ENCODE assay signal across 11 cellular contexts in the genomic region with DNA sequence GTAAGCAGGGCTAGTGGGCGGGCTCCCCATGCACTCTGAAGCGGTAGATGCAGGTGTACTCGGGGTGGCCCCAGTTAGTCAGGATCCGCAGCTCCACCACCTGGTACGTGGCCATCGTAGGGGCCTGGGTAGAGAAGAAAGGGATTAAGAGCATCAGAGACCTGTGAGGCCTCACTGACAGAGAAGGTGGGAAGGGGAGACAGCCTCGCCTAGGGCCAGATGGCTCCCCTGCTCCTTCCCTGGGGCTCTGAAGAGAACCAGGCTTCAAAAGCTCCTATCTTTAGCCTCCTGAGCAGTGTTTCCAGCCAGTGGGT. TPM values are rescaled to one million over a fixed set of nuclear protein-coding genes. Genes with fewer than 3 reads are reported as not detected.
A peak's percentile ranks its signal among the peaks of the same experiment; 100 is the strongest.
DNase-seq lines count a peak whose midpoint lies in the region; ATAC-seq and TF ChIP-seq lines count a peak whose summit lies in the region.
"Had no signal": no experiment of that assay in that cellular context is flagged by ENCODE, and none has a peak within 500 bp of the region (broad histone marks: within the 10 kb centered on the region; RNA-seq: fewer than 3 reads in every experiment).

No MANE protein-coding gene starts in this region.

- H3K27ac Mint-ChIP-seq in activated CD8-positive, alpha-beta memory T cell treated with anti-CD3 and anti-CD28 coated beads, Interleukin-2, amount 10 ng/mL, durations not matched to agents 7 days and 5 days: peak overlapping the region; percentile 72
- H3K27ac Mint-ChIP-seq in activated naive CD8-positive, alpha-beta T cell treated with anti-CD3 and anti-CD28 coated beads for 36 hours: peak overlapping the region; percentile 72

- 84 to 95% (median 86%) methylated on average over 7 of the region's 7 CpGs for whole genome bisulfite sequencing in spleen, 5 donors
- WGBS in upper lobe of left lung, 2 donors: 88 to 94% methylated on average over 6 to 7 of the region's 7 CpGs

- H3K36me3 Mint-ChIP-seq in activated CD8-positive, alpha-beta memory T cell treated with anti-CD3 and anti-CD28 coated beads, Interleukin-2, amount 10 ng/mL, durations not matched to agents 7 days and 5 days: peaks cover 55% of the 10 kb centered on the region
- H3K36me3 Mint-ChIP-seq in activated naive CD8-positive, alpha-beta T cell treated with anti-CD3 and anti-CD28 coated beads for 36 hours: peaks cover 16% of the 10 kb centered on the region

- no peak overlapping the region for H3K4me3 Mint-ChIP-seq in activated CD8-positive, alpha-beta memory T cell treated with anti-CD3 and anti-CD28 coated beads, Interleukin-2, amount 10 ng/mL, durations not matched to agents 7 days and 5 days
- H3K4me3 Mint-ChIP-seq in activated naive CD8-positive, alpha-beta T cell treated with anti-CD3 and anti-CD28 coated beads for 36 hours: no peak overlapping the region

- H3K4me1 Mint-ChIP-seq in activated CD8-positive, alpha-beta memory T cell treated with anti-CD3 and anti-CD28 coated beads, Interleukin-2, amount 10 ng/mL, durations not matched to agents 7 days and 5 days: peaks cover 31% of the 10 kb centered on the region
- H3K4me1 Mint-ChIP-seq in activated naive CD8-positive, alpha-beta T cell treated with anti-CD3 and anti-CD28 coated beads for 36 hours: peaks cover 51% of the 10 kb centered on the region

- TF ChIP-seq EP300 in upper lobe of left lung (IDR thresholded peaks at IDR 0.05): no peak

- H3K4me1 ChIP-seq in spleen (peaks cover 5 to 98% (median 37%) of the 10 kb centered on the region in 6 donors), upper lobe of left lung (peaks cover 15 to 31% (median 22%) of the 10 kb centered on the region in 4 donors)

- ATAC-seq in activated CD8-positive, alpha-beta memory T cell treated with anti-CD3 and anti-CD28 coated beads, Interleukin-2, amount 10 ng/mL, durations not matched to agents 7 days and 5 days: no peak
- no peak for ATAC-seq in upper lobe of left lung (ENCODE audit: low FRiP score in 2 of 2)

- H3K9me3 ChIP-seq in spleen (no peaks in the 10 kb centered on the region), upper lobe of left lung (no peaks in the 10 kb centered on the region)
- H3K9me3 ChIP-seq: testis had no signal

- no peak for TF ChIP-seq CTCF in spleen (IDR thresholded peaks at IDR 0.05 in 8 of 11, conservative IDR thresholded peaks at IDR 0.05 in 3 of 11)
- no peak for TF ChIP-seq CTCF in upper lobe of left lung (IDR thresholded peaks at IDR 0.05)

- no peaks in the 10 kb centered on the region for H3K27me3 Mint-ChIP-seq in activated CD8-positive, alpha-beta memory T cell treated with anti-CD3 and anti-CD28 coated beads, Interleukin-2, amount 10 ng/mL, durations not matched to agents 7 days and 5 days
- H3K27me3 Mint-ChIP-seq in activated naive CD8-positive, alpha-beta T cell treated with anti-CD3 and anti-CD28 coated beads for 36 hours: no peaks in the 10 kb centered on the region
- H3K27me3 Mint-ChIP-seq: progenitor cell of endocrine pancreas had no signal

- no peak overlapping the region for H3K4me3 ChIP-seq in spleen
- H3K4me3 ChIP-seq in upper lobe of left lung: no peak overlapping the region
- H3K4me3 ChIP-seq: testis had no signal

- no peaks in the 10 kb centered on the region for H3K9me3 Mint-ChIP-seq in activated CD8-positive, alpha-beta memory T cell treated with anti-CD3 and anti-CD28 coated beads, Interleukin-2, amount 10 ng/mL, durations not matched to agents 7 days and 5 days (ENCODE audit: low read depth)
- H3K9me3 Mint-ChIP-seq in activated naive CD8-positive, alpha-beta T cell treated with anti-CD3 and anti-CD28 coated beads for 36 hours: no peaks in the 10 kb centered on the region

- H3K27me3 ChIP-seq in spleen (replicated peaks in 1 of 7): no peaks in the 10 kb centered on the region
- no peaks in the 10 kb centered on the region for H3K27me3 ChIP-seq in upper lobe of left lung
- H3K27me3 ChIP-seq: testis had no signal

- intact Hi-C loops in spleen (cut with DNase I; ENCODE audit: low total_unique reads): no loop called here

- H3K27ac ChIP-seq in spleen (peak overlapping the region in 5 of 8 donors; percentile 11 to 56 (median 40)), upper lobe of left lung (no peak overlapping the region)
- H3K27ac ChIP-seq: testis had no signal

- TF ChIP-seq POLR2A in spleen (IDR thresholded peaks at IDR 0.05) (no peak), upper lobe of left lung (IDR thresholded peaks at IDR 0.05) (no peak)

- peaks cover 13 to 100% (median 90%) of the 10 kb centered on the region in 6 donors for H3K36me3 ChIP-seq in spleen
- H3K36me3 ChIP-seq in upper lobe of left lung: peaks cover 41 to 100% (median 79%) of the 10 kb centered on the region in 4 donors

- no peak for DNase-seq in activated CD8-positive, alpha-beta memory T cell treated with anti-CD3 and anti-CD28 coated beads, Interleukin-2, amount 10 ng/mL, durations not matched to agents 7 days and 5 days
- DNase-seq in activated CD8-positive, alpha-beta memory T cell treated with anti-CD3 and anti-CD28 coated beads, Interleukin-2, amount 50 U/mL, for 48 hours: no peak
- no peak for DNase-seq in activated naive CD8-positive, alpha-beta T cell treated with anti-CD3 and anti-CD28 coated beads for 36 hours
- DNase-seq in spleen: no peak
- DNase-seq in NCI-H1092 (lab: John Stamatoyannopoulos, UW): no peak
- DNase-seq in upper lobe of left lung: no peak
- DNase-seq: mammary epithelial cell; NCI-H2081; stimulated activated CD4-positive, alpha-beta T cell treated with anti-CD3 and anti-CD28 coated beads, Interleukin-4, amount 100 ng/mL, for 1 hour; testis had no signal

- CTCF ChIA-PET in activated CD8-positive, alpha-beta memory T cell treated with anti-CD3 and anti-CD28 coated beads, Interleukin-2, amount 10 ng/mL, durations not matched to agents 7 days and 5 days (lab: Charles Lee): interaction anchor here (1.3 to 2.4 kb wide), 3 partner anchors 11 to 30 kb away, joined by 3 to 10 read pairs (median 9); no protein-coding TSS in a partner anchor

RNA-seq across cellular contexts. Expression of a gene that starts 19.6 kb away (rescaled TPM):
- 100 to 1,000 TPM; 320 to 412 TPM for total RNA-seq in activated CD8-positive, alpha-beta memory T cell treated with anti-CD3 and anti-CD28 coated beads, Interleukin-2, amount 10 ng/mL, durations not matched to agents 7 days and 5 days
- total RNA-seq in activated naive CD8-positive, alpha-beta T cell treated with anti-CD3 and anti-CD28 coated beads for 36 hours: 10 to 100 TPM; 72.3 to 74.2 TPM
- total RNA-seq in spleen: 100 to 1,000 TPM; 204 to 455 (median 220) TPM
- polyA plus RNA-seq in spleen: 10 to 100 TPM; 35.4 to 86.5 (median 38.9) TPM
- 100 to 1,000 TPM; 191 to 436 (median 275) TPM for total RNA-seq in upper lobe of left lung

RNA-seq across cellular contexts. Expression of a gene that starts 30.5 kb away (rescaled TPM):
- total RNA-seq in activated CD8-positive, alpha-beta memory T cell treated with anti-CD3 and anti-CD28 coated beads, Interleukin-2, amount 10 ng/mL, durations not matched to agents 7 days and 5 days: 100 to 1,000 TPM; 116 to 146 TPM
- total RNA-seq in activated naive CD8-positive, alpha-beta T cell treated with anti-CD3 and anti-CD28 coated beads for 36 hours: 10 to 100 TPM; 82.4 TPM
- 100 to 1,000 TPM in 2 of 7 donors, 10 to 100 TPM in 5; 76.3 to 134 (median 98.8) TPM for total RNA-seq in spleen
- 10 to 100 TPM in 1 of 3 donors, 1 to 10 TPM in 2; 9.7 to 31.9 (median 9.9) TPM for polyA plus RNA-seq in spleen
- 100 to 1,000 TPM in 2 of 6 donors, 10 to 100 TPM in 4; 57.9 to 176 (median 73.6) TPM for total RNA-seq in upper lobe of left lung

RNA-seq across cellular contexts. Expression of a gene that starts 35.5 kb away (rescaled TPM):
- 10 to 100 TPM; 74.0 to 77.0 TPM for total RNA-seq in activated CD8-positive, alpha-beta memory T cell treated with anti-CD3 and anti-CD28 coated beads, Interleukin-2, amount 10 ng/mL, durations not matched to agents 7 days and 5 days
- total RNA-seq in activated naive CD8-positive, alpha-beta T cell treated with anti-CD3 and anti-CD28 coated beads for 36 hours: 10 to 100 TPM; 79.4 to 83.7 TPM
- total RNA-seq in spleen (10 to 100 TPM; 28.5 to 54.2 (median 36.4) TPM), upper lobe of left lung (10 to 100 TPM; 47.1 to 84.8 (median 67.3) TPM)
- polyA plus RNA-seq in spleen: 10 to 100 TPM; 10.1 to 16.3 (median 13.8) TPM

RNA-seq across cellular contexts. Expression of a gene that starts 54.5 kb away (rescaled TPM):
- total RNA-seq in activated CD8-positive, alpha-beta memory T cell treated with anti-CD3 and anti-CD28 coated beads, Interleukin-2, amount 10 ng/mL, durations not matched to agents 7 days and 5 days: 10 to 100 TPM; 61.1 to 94.9 TPM
- total RNA-seq in activated naive CD8-positive, alpha-beta T cell treated with anti-CD3 and anti-CD28 coated beads for 36 hours: 100 to 1,000 TPM; 193 to 211 TPM
- 10 to 100 TPM; 28.6 to 59.9 (median 50.6) TPM for total RNA-seq in spleen
- 10 to 100 TPM; 24.3 to 44.3 (median 41.3) TPM for polyA plus RNA-seq in spleen
- total RNA-seq in upper lobe of left lung: 10 to 100 TPM in 5 of 6 donors, 1 to 10 TPM in 1; 9.4 to 60.3 (median 24.1) TPM

RNA-seq across cellular contexts. Expression of a gene that starts 57.7 kb away (rescaled TPM):
- 1 to 10 TPM; 8.2 to 8.9 TPM for total RNA-seq in activated CD8-positive, alpha-beta memory T cell treated with anti-CD3 and anti-CD28 coated beads, Interleukin-2, amount 10 ng/mL, durations not matched to agents 7 days and 5 days
- total RNA-seq in activated naive CD8-positive, alpha-beta T cell treated with anti-CD3 and anti-CD28 coated beads for 36 hours: 1 to 10 TPM; 6.7 to 7.4 TPM
- total RNA-seq in spleen: 10 to 100 TPM; 10.4 to 17.6 (median 13.9) TPM
- 10 to 100 TPM in 2 of 3 donors, 1 to 10 TPM in 1; 8.6 to 16.2 (median 10.6) TPM for polyA plus RNA-seq in spleen
- 10 to 100 TPM; 14.7 to 23.7 (median 20.2) TPM for total RNA-seq in upper lobe of left lung

Comparison
In these comparisons a context has a peak if more than half of its experiments do, and no peak if none do; other contexts are left out.
1. H3K27ac ChIP-seq: peak in spleen (5 of 8); none in upper lobe of left lung (0 of 4).